In genomic region chr2:98608118-98608961, GRCh38 we compare ENCODE assay signal across 8 cellular contexts. TPM values are rescaled to one million over a fixed set of nuclear protein-coding genes. Genes with fewer than 3 reads are reported as not detected.
DNase-seq lines count a peak whose midpoint lies in the region; ATAC-seq and TF ChIP-seq lines count a peak whose summit lies in the region.

Gene COA5, minus strand, starts transcription at chr2:98608512. Its CDS starts 107 bp downstream, at chr2:98608405.
Gene UNC50, plus strand, starts transcription at chr2:98608589. Its CDS starts 1,171 bp downstream, at chr2:98609760.

- H3K4me3 ChIP-seq in adrenal gland, result peak within 1 kb of the TSS; percentile 79 to 97 (median 86)
- H3K4me3 ChIP-seq in upper lobe of left lung, result peak within 1 kb of the TSS; percentile 75 to 89 (median 82)

- no peaks in the 10 kb centered on the region for H3K9me3 ChIP-seq in adrenal gland (replicated peaks in 1 of 3)
- H3K9me3 ChIP-seq in upper lobe of left lung, result no peaks in the 10 kb centered on the region

- H3K4me1 ChIP-seq in adrenal gland (replicated peaks in 1 of 2) (peaks cover 24 to 59% of the 10 kb centered on the region in 2 donors), upper lobe of left lung (peaks cover 34 to 54% (median 40%) of the 10 kb centered on the region in 4 donors)

- in situ Hi-C loops in GM13976 (cut with MboI; ENCODE audit: low sequenced_read_pairs, unreplicated experiment), result loop anchor here (10.0 kb wide), 1 partner anchor 204 kb away; no protein-coding TSS in a partner anchor

- H3K36me3 ChIP-seq in adrenal gland (replicated peaks in 1 of 2), result peaks cover 0 to 43% of the 10 kb centered on the region in 2 donors
- H3K36me3 ChIP-seq in upper lobe of left lung, result peaks cover 6 to 34% (median 17%) of the 10 kb centered on the region in 4 donors

- DNase-seq in GM13976 (ENCODE audit: low spot score) (peak; percentile 98), NCI-H146 treated with DMSO at 0.1 percent for 48 hours (lab: John Stamatoyannopoulos, UW; ENCODE audit: unreplicated experiment) (peak; percentile 75), T-helper 1 cell (peak; percentile 84 to 94 (median 87)), adrenal gland (peak; percentile 87 to 92 (median 90)), left cardiac atrium (peak; percentile 93), posterior vena cava (ENCODE audit: low spot score) (peak; percentile 98), upper lobe of left lung (peak; percentile 88 to 98)

- 0 to 1% (median 1%) methylated on average over 43 to 92 of the region's 92 CpGs for WGBS in adrenal gland, 4 donors
- 0 to 1% methylated on average over 23 to 72 of the region's 92 CpGs for WGBS in upper lobe of left lung, 2 donors

- H3K27me3 ChIP-seq in adrenal gland (no peaks in the 10 kb centered on the region), upper lobe of left lung (no peaks in the 10 kb centered on the region)

- intact Hi-C loops in adrenal gland (cut with DNase I) (loop anchor here (10.0 kb wide), 2 partner anchors 164 to 194 kb away; partner anchors contain the start of gene INPP4A (in 1 of the 2)), left cardiac atrium (cut with DNase I) (loop anchor here (5.0 to 10.0 kb wide), 4 partner anchors 46 to 196 kb away; partner anchors contain the start of gene INPP4A (in 1 of the 2)), posterior vena cava (cut with DNase I) (loop anchor here (10.0 kb wide), 1 partner anchor 194 kb away; no protein-coding TSS in a partner anchor)

- TF ChIP-seq CTCF in GM13976 (IDR thresholded peaks at IDR 0.05; ENCODE audit: borderline replicate concordance, control extremely low read depth, extremely low read depth, insufficient read depth, missing control alignments) (peak; percentile 22), adrenal gland (IDR thresholded peaks at IDR 0.05) (peak in 1 of 6 experiments; percentile 0), upper lobe of left lung (IDR thresholded peaks at IDR 0.05) (peak in 5 of 6 experiments; percentile 9 to 39 (median 20))

- ATAC-seq in HG02870 (IDR thresholded peaks at IDR 0.05; ENCODE audit: unreplicated experiment) (peak; percentile 86), left cardiac atrium (peak; percentile 97 to 98), upper lobe of left lung (ENCODE audit: low FRiP score in 2 of 2) (peak; percentile 97 to 99)

- H3K27ac ChIP-seq in adrenal gland (peak within 1 kb of the TSS; percentile 69 to 98 (median 97)), upper lobe of left lung (peak within 1 kb of the TSS; percentile 94 to 99 (median 96))

- TF ChIP-seq EP300 in upper lobe of left lung (IDR thresholded peaks at IDR 0.05), result peak in 1 of 4 donors; percentile 89

- TF ChIP-seq POLR2A in adrenal gland (IDR thresholded peaks at IDR 0.05) (peak; percentile 74 to 83), upper lobe of left lung (IDR thresholded peaks at IDR 0.05) (peak in 3 of 4 donors; percentile 78 to 97 (median 95))

RNA-seq across cellular contexts. Expression of gene COA5, which starts in this region (rescaled TPM):
- total RNA-seq in adrenal gland (10 to 100 TPM; 18.9 to 70.0 (median 36.6) TPM), left cardiac atrium (10 to 100 TPM; 23.1 to 23.7 TPM), posterior vena cava (10 to 100 TPM; 19.5 to 25.5 TPM), upper lobe of left lung (10 to 100 TPM; 22.8 to 37.7 (median 27.0) TPM)
- 10 to 100 TPM; 36.5 to 76.0 (median 57.0) TPM for polyA plus RNA-seq in adrenal gland

RNA-seq across cellular contexts. Expression of gene UNC50, which starts in this region (rescaled TPM):
- total RNA-seq in adrenal gland, result 10 to 100 TPM; 48.6 to 72.4 (median 55.1) TPM
- polyA plus RNA-seq in adrenal gland, result 10 to 100 TPM; 43.5 to 75.1 (median 50.3) TPM
- 10 to 100 TPM; 28.3 to 33.7 TPM for total RNA-seq in left cardiac atrium
- total RNA-seq in posterior vena cava, result 10 to 100 TPM; 36.3 to 45.6 TPM
- total RNA-seq in upper lobe of left lung, result 10 to 100 TPM; 28.3 to 65.2 (median 44.6) TPM

Comparison
In these comparisons a context has a peak if more than half of its experiments do, and no peak if none do; other contexts are left out.
1. Peak in every context shown above with its lines: DNase-seq, ATAC-seq, H3K4me3 ChIP-seq and H3K27ac ChIP-seq.